In the genomic region with DNA sequence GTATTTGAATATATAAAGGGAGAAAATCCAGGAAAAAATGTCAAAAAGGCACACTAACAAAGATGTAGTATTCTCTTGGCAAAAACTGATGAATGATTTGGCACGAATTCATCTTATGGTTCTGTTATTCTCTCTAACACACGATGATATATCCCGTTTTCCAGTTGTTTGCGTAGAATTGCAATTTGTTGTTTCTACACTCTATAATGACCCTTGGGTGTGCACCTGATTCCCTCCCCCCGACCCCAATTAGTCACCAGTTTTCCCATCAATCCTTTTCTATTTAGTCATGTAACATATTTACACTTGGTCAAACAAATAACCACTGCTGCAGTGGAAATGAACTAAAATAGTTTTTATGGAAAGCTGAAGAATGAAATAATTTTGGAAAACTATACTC, we compare ENCODE assay signal across 8 cellular contexts. TPM values are rescaled to one million over a fixed set of nuclear protein-coding genes. Genes with fewer than 3 reads are reported as not detected.
DNase-seq lines count a peak whose midpoint lies in the region; ATAC-seq and TF ChIP-seq lines count a peak whose summit lies in the region.

No MANE protein-coding gene starts in this region.

- H3K4me3 Mint-ChIP-seq in naive thymus-derived CD4-positive, alpha-beta T cell, result peak overlapping the region in 4 of 10 donors; percentile 37 to 100 (median 63)
- H3K4me3 Mint-ChIP-seq in stimulated activated effector memory CD8-positive, alpha-beta T cell treated with anti-CD3 and anti-CD28 coated beads, Interleukin-12 subunit alpha, Interleukin-12 subunit beta, amount 100 ng/mL, for 72 hours, result no peak overlapping the region
- H3K4me3 Mint-ChIP-seq in activated T-helper 2 cell treated with anti-CD3 and anti-CD28 coated beads, Interferon-gamma antibody, Interleukin-2, Interleukin-4, amounts not matched to agents 10 μg/mL and 5 μg/mL and 100 μg/mL, durations not matched to agents 14 hours and 24 hours and 36 hours (ENCODE audit: low read depth), result no peak overlapping the region

- TF ChIP-seq CTCF in right atrium auricular region (IDR thresholded peaks at IDR 0.05) (no peak), mammary epithelial cell (conservative IDR thresholded peaks at IDR 0.05 in 1 of 2, IDR thresholded peaks at IDR 0.05 in 1 of 2; ENCODE audit: extremely low read depth in 1 of 2, insufficient read depth in 1 of 2, low read depth in 1 of 2, low read length in 2 of 2) (no peak)

- peak overlapping the region; percentile 26 for H3K9ac ChIP-seq in mammary epithelial cell (ENCODE audit: insufficient read depth, low read length)

- H3K4me2 ChIP-seq in mammary epithelial cell (ENCODE audit: insufficient read depth, low read depth, low read length), result peak overlapping the region; percentile 75

- no peaks in the 10 kb centered on the region for H4K20me1 ChIP-seq in mammary epithelial cell (ENCODE audit: insufficient read depth, low read length)

- no peak for ATAC-seq in left cardiac atrium
- no peak for ATAC-seq in naive thymus-derived CD4-positive, alpha-beta T cell
- ATAC-seq in stimulated activated effector memory CD8-positive, alpha-beta T cell treated with anti-CD3 and anti-CD28 coated beads, Interleukin-12 subunit alpha, Interleukin-12 subunit beta, amount 100 ng/mL, for 72 hours, result no peak
- no peak for ATAC-seq in GM18502 (IDR thresholded peaks at IDR 0.05; ENCODE audit: poor library complexity, unreplicated experiment)

- POLR2A ChIA-PET in naive thymus-derived CD4-positive, alpha-beta T cell (lab: Charles Lee), result interaction anchor here (1.5 to 5.7 kb wide), 5 partner anchors 11 to 380 kb away, joined by 6 to 122 read pairs (median 17); no protein-coding TSS in a partner anchor

- H3K36me3 ChIP-seq in right atrium auricular region (no peaks in the 10 kb centered on the region), mammary epithelial cell (ENCODE audit: insufficient read depth, low read length) (no peaks in the 10 kb centered on the region)
- H3K36me3 ChIP-seq in naive thymus-derived CD4-positive, alpha-beta T cell (ENCODE audit: control insufficient read depth in 2 of 3, insufficient read depth in 3 of 3, low read length in 3 of 3), result no peaks in the 10 kb centered on the region

- in situ Hi-C loops in mammary epithelial cell (cut with MboI; ENCODE audit: low sequenced_read_pairs in 2 of 2), result loop anchor here in 1 of 2 donors (25.0 kb wide), 1 partner anchor 412 kb away; no protein-coding TSS in a partner anchor

- H3K36me3 Mint-ChIP-seq in naive thymus-derived CD4-positive, alpha-beta T cell, result peaks cover 0 to 4% (median 0%) of the 10 kb centered on the region in 5 donors
- peaks cover 32% of the 10 kb centered on the region for H3K36me3 Mint-ChIP-seq in stimulated activated effector memory CD8-positive, alpha-beta T cell treated with anti-CD3 and anti-CD28 coated beads, Interleukin-12 subunit alpha, Interleukin-12 subunit beta, amount 100 ng/mL, for 72 hours
- no peaks in the 10 kb centered on the region for H3K36me3 Mint-ChIP-seq in activated T-helper 2 cell treated with anti-CD3 and anti-CD28 coated beads, Interferon-gamma antibody, Interleukin-2, Interleukin-4, amounts not matched to agents 10 μg/mL and 5 μg/mL and 100 μg/mL, durations not matched to agents 14 hours and 24 hours and 36 hours (ENCODE audit: low read depth)

- peaks cover 6 to 34% (median 29%) of the 10 kb centered on the region in 7 donors for H3K4me1 Mint-ChIP-seq in naive thymus-derived CD4-positive, alpha-beta T cell
- H3K4me1 Mint-ChIP-seq in stimulated activated effector memory CD8-positive, alpha-beta T cell treated with anti-CD3 and anti-CD28 coated beads, Interleukin-12 subunit alpha, Interleukin-12 subunit beta, amount 100 ng/mL, for 72 hours, result peaks cover 30% of the 10 kb centered on the region
- H3K4me1 Mint-ChIP-seq in activated T-helper 2 cell treated with anti-CD3 and anti-CD28 coated beads, Interferon-gamma antibody, Interleukin-2, Interleukin-4, amounts not matched to agents 10 μg/mL and 5 μg/mL and 100 μg/mL, durations not matched to agents 14 hours and 24 hours and 36 hours (ENCODE audit: low read depth), result peaks cover 24% of the 10 kb centered on the region

- peaks cover 0 to 4% (median 0%) of the 10 kb centered on the region in 5 donors for H3K27me3 Mint-ChIP-seq in naive thymus-derived CD4-positive, alpha-beta T cell
- H3K27me3 Mint-ChIP-seq in activated T-helper 2 cell treated with anti-CD3 and anti-CD28 coated beads, Interferon-gamma antibody, Interleukin-2, Interleukin-4, amounts not matched to agents 10 μg/mL and 5 μg/mL and 100 μg/mL, durations not matched to agents 14 hours and 24 hours and 36 hours (ENCODE audit: low read depth), result no peaks in the 10 kb centered on the region

- no peak overlapping the region for H2AFZ ChIP-seq in mammary epithelial cell (ENCODE audit: low read depth, low read length)

- H3K4me3 ChIP-seq in right atrium auricular region (no peak overlapping the region), mammary epithelial cell (replicated peaks in 1 of 3; ENCODE audit: insufficient read depth in 1 of 3, low read depth in 2 of 3, low read length in 3 of 3) (peak overlapping the region in 1 of 3 experiments; percentile 9)
- no peak overlapping the region for H3K4me3 ChIP-seq in naive thymus-derived CD4-positive, alpha-beta T cell (ENCODE audit: low read length)

- H3K79me2 ChIP-seq in mammary epithelial cell (ENCODE audit: insufficient read depth, low read length), result peaks cover 39% of the 10 kb centered on the region

- H3K27ac ChIP-seq in right atrium auricular region (peak overlapping the region; percentile 97 to 98), mammary epithelial cell (ENCODE audit: insufficient read depth, low read depth, low read length) (no peak overlapping the region)
- peak overlapping the region; percentile 25 for H3K27ac ChIP-seq in naive thymus-derived CD4-positive, alpha-beta T cell (ENCODE audit: low read depth, low read length)

- H3K9me3 ChIP-seq in right atrium auricular region (no peaks in the 10 kb centered on the region), mammary epithelial cell (replicated peaks; ENCODE audit: insufficient read depth, low read length) (no peaks in the 10 kb centered on the region)
- no peaks in the 10 kb centered on the region for H3K9me3 ChIP-seq in naive thymus-derived CD4-positive, alpha-beta T cell (ENCODE audit: control insufficient read depth in 2 of 3, low read length in 3 of 3)

- H3K27me3 ChIP-seq in right atrium auricular region (no peaks in the 10 kb centered on the region), mammary epithelial cell (ENCODE audit: insufficient read depth, low read length) (no peaks in the 10 kb centered on the region)
- no peaks in the 10 kb centered on the region for H3K27me3 ChIP-seq in naive thymus-derived CD4-positive, alpha-beta T cell (ENCODE audit: control insufficient read depth in 2 of 2, insufficient read depth in 2 of 2, low read length in 2 of 2)

- H3K27ac Mint-ChIP-seq in naive thymus-derived CD4-positive, alpha-beta T cell, result peak overlapping the region in 6 of 9 donors; percentile 41 to 99 (median 88)
- no peak overlapping the region for H3K27ac Mint-ChIP-seq in stimulated activated effector memory CD8-positive, alpha-beta T cell treated with anti-CD3 and anti-CD28 coated beads, Interleukin-12 subunit alpha, Interleukin-12 subunit beta, amount 100 ng/mL, for 72 hours
- no peak overlapping the region for H3K27ac Mint-ChIP-seq in activated T-helper 2 cell treated with anti-CD3 and anti-CD28 coated beads, Interferon-gamma antibody, Interleukin-2, Interleukin-4, amounts not matched to agents 10 μg/mL and 5 μg/mL and 100 μg/mL, durations not matched to agents 14 hours and 24 hours and 36 hours

- intact Hi-C loops in left cardiac atrium (cut with DNase I) (loop anchor here (5.0 to 10.0 kb wide), 6 partner anchors 53 to 249 kb away; no protein-coding TSS in a partner anchor), mammary epithelial cell (cut with micrococcal nuclease) (no loop called here)
- intact Hi-C loops in naive thymus-derived CD4-positive, alpha-beta T cell (cut with micrococcal nuclease), result loop anchor here (1.0 to 5.0 kb wide), 12 partner anchors 15 to 1605 kb away; partner anchors contain the start of genes SYNJ2 (in 1 of the 2), TFB1M (in 1 of the 2) and ZDHHC14 (in 1 of the 2)
- intact Hi-C loops in activated T-helper 2 cell treated with anti-CD3 and anti-CD28 coated beads, Interferon-gamma antibody, Interleukin-2, Interleukin-4, amounts not matched to agents 10 μg/mL and 5 μg/mL and 100 μg/mL, durations not matched to agents 14 hours and 24 hours and 36 hours (cut with micrococcal nuclease), result loop anchor here (2.0 to 10.0 kb wide), 3 partner anchors 211 to 1461 kb away; partner anchors contain the start of gene TFB1M

- no TSS peak for BruUV-seq in mammary epithelial cell (replicated peaks; lab: Mats Ljungman, UMichigan)

- CTCF ChIA-PET in mammary epithelial cell (lab: Charles Lee; ENCODE audit: low non-redundant PET), result no interaction called here
- CTCF ChIA-PET in naive thymus-derived CD4-positive, alpha-beta T cell (lab: Charles Lee), result interaction anchor here (0.9 to 1.4 kb wide), 2 partner anchors 7 to 86 kb away, joined by 3 to 4 read pairs; no protein-coding TSS in a partner anchor

- H3K4me1 ChIP-seq in right atrium auricular region (peaks cover 0 to 28% of the 10 kb centered on the region in 2 donors), mammary epithelial cell (ENCODE audit: insufficient read depth, low read length) (peaks cover 24% of the 10 kb centered on the region)
- H3K4me1 ChIP-seq in naive thymus-derived CD4-positive, alpha-beta T cell (ENCODE audit: control insufficient read depth in 2 of 2, insufficient read depth in 2 of 2, low read length in 2 of 2), result peaks cover 4 to 5% of the 10 kb centered on the region in 2 donors

- 73% methylated on average over 5 of the region's 5 CpGs for WGBS in mammary epithelial cell (ENCODE audit: low coverage, missing lambda C conversion rate)

- dilution Hi-C loops in mammary epithelial cell (cut with HindIII; ENCODE audit: low sequenced_read_pairs), result no loop called here

- DNase-seq in right atrium auricular region (ENCODE audit: low spot score) (no peak), left cardiac atrium (no peak), mammary epithelial cell (no peak), NCI-H345 treated with DMSO at 0.1 percent for 48 hours (lab: John Stamatoyannopoulos, UW; ENCODE audit: unreplicated experiment) (no peak)
- DNase-seq in naive thymus-derived CD4-positive, alpha-beta T cell, result no peak
- DNase-seq in stimulated activated effector memory CD8-positive, alpha-beta T cell treated with anti-CD3 and anti-CD28 coated beads, Interleukin-12 subunit alpha, Interleukin-12 subunit beta, amount 100 ng/mL, for 72 hours (ENCODE audit: low spot score in 2 of 2), result no peak
- DNase-seq in activated T-helper 2 cell treated with anti-CD3 and anti-CD28 coated beads, Interferon-gamma antibody, Interleukin-2, Interleukin-4, amounts not matched to agents 10 μg/mL and 5 μg/mL and 100 μg/mL, durations not matched to agents 14 hours and 24 hours and 36 hours (ENCODE audit: low spot score), result no peak

- peaks cover 0 to 4% (median 0%) of the 10 kb centered on the region in 11 donors for H3K9me3 Mint-ChIP-seq in naive thymus-derived CD4-positive, alpha-beta T cell
- no peaks in the 10 kb centered on the region for H3K9me3 Mint-ChIP-seq in stimulated activated effector memory CD8-positive, alpha-beta T cell treated with anti-CD3 and anti-CD28 coated beads, Interleukin-12 subunit alpha, Interleukin-12 subunit beta, amount 100 ng/mL, for 72 hours
- H3K9me3 Mint-ChIP-seq in activated T-helper 2 cell treated with anti-CD3 and anti-CD28 coated beads, Interferon-gamma antibody, Interleukin-2, Interleukin-4, amounts not matched to agents 10 μg/mL and 5 μg/mL and 100 μg/mL, durations not matched to agents 14 hours and 24 hours and 36 hours, result no peaks in the 10 kb centered on the region

RNA-seq across cellular contexts. Expression of gene ARID1B, which starts 1.5 kb away (rescaled TPM):
- 10 to 100 TPM; 43.9 to 44.6 TPM for total RNA-seq in right atrium auricular region
- 10 to 100 TPM; 45.4 to 48.0 TPM for total RNA-seq in left cardiac atrium
- total RNA-seq in mammary epithelial cell, result 10 to 100 TPM; 42.5 to 53.7 TPM
- 19.7 TPM for polyA plus RNA-seq in mammary epithelial cell
- polyA minus RNA-seq in mammary epithelial cell, result 93.6 TPM
- 100 to 1,000 TPM in 4 of 5 experiments, 10 to 100 TPM in 1; 88.8 to 164 (median 141) TPM for total RNA-seq in naive thymus-derived CD4-positive, alpha-beta T cell
- 10 to 100 TPM; 17.5 to 21.0 TPM for polyA plus RNA-seq in naive thymus-derived CD4-positive, alpha-beta T cell
- total RNA-seq in activated T-helper 2 cell treated with anti-CD3 and anti-CD28 coated beads, Interferon-gamma antibody, Interleukin-2, Interleukin-4, amounts not matched to agents 10 μg/mL and 5 μg/mL and 100 μg/mL, durations not matched to agents 14 hours and 24 hours and 36 hours, result 65.6 and 66.3 TPM in 2 replicates

Comparison
In these comparisons a context has a peak if more than half of its experiments do, and no peak if none do; other contexts are left out.
1. H3K27ac Mint-ChIP-seq: peak in naive thymus-derived CD4-positive, alpha-beta T cell (6 of 9); none in stimulated activated effector memory CD8-positive, alpha-beta T cell treated with anti-CD3 and anti-CD28 coated beads, Interleukin-12 subunit alpha, Interleukin-12 subunit beta, amount 100 ng/mL, for 72 hours (single experiment) and activated T-helper 2 cell treated with anti-CD3 and anti-CD28 coated beads, Interferon-gamma antibody, Interleukin-2, Interleukin-4, amounts not matched to agents 10 μg/mL and 5 μg/mL and 100 μg/mL, durations not matched to agents 14 hours and 24 hours and 36 hours (single experiment).